1 cellular context compared by ENCODE assay signal in the genomic region with DNA sequence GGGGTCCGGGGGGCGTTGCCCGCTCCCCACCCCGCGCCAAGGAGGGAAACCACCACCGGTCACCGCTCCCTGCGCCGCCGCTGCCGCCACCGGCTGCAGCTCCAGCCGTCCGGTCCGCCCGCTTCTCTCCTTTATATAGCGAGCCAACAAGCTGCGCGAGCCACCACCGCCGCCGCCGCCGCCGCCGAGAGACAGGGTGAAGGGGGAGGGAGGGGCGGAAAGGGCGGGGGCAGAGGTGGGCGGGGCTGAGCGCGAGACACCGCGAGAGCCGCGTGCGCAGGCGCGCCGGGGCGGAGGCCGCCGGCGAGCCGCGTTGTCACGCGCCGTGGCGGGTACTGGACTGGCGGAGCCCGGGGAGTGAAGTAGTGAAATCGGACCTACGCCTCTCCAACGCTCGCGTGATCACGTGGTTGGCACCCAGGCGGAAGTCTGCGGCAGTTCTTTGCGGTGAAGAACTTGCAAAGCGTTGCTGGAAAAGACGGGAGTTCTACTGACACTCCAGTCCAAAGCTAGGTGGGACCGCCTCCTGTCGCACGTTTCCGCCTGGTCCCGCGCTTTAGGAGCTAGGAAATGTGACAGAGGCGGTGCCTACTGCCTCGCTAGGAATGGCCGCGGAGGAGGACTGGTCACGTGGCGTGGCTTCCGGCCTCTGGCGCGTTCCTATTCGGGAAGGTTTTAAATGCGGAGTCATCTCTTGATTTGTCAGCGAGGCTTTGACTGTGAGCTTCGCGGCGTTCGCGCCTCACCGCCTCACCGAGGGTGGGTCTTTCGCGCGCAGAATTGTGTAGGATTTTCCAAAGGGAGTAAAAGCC.
A peak's percentile ranks its signal among the peaks of the same experiment; 100 is the strongest.
TF ChIP-seq lines count a peak whose summit lies in the region.

GTF2A1 (minus strand) TSS at position 193 of the 812 bp plus-strand sequence. CDS start 441 bp downstream, outside the sequence.

TF ChIP-seq in HepG2, 621 proteins besides CTCF, POLR2A, EP300 and RAD21 (continued from another document and continues in another):
- TF ChIP-seq, protein P1, sequence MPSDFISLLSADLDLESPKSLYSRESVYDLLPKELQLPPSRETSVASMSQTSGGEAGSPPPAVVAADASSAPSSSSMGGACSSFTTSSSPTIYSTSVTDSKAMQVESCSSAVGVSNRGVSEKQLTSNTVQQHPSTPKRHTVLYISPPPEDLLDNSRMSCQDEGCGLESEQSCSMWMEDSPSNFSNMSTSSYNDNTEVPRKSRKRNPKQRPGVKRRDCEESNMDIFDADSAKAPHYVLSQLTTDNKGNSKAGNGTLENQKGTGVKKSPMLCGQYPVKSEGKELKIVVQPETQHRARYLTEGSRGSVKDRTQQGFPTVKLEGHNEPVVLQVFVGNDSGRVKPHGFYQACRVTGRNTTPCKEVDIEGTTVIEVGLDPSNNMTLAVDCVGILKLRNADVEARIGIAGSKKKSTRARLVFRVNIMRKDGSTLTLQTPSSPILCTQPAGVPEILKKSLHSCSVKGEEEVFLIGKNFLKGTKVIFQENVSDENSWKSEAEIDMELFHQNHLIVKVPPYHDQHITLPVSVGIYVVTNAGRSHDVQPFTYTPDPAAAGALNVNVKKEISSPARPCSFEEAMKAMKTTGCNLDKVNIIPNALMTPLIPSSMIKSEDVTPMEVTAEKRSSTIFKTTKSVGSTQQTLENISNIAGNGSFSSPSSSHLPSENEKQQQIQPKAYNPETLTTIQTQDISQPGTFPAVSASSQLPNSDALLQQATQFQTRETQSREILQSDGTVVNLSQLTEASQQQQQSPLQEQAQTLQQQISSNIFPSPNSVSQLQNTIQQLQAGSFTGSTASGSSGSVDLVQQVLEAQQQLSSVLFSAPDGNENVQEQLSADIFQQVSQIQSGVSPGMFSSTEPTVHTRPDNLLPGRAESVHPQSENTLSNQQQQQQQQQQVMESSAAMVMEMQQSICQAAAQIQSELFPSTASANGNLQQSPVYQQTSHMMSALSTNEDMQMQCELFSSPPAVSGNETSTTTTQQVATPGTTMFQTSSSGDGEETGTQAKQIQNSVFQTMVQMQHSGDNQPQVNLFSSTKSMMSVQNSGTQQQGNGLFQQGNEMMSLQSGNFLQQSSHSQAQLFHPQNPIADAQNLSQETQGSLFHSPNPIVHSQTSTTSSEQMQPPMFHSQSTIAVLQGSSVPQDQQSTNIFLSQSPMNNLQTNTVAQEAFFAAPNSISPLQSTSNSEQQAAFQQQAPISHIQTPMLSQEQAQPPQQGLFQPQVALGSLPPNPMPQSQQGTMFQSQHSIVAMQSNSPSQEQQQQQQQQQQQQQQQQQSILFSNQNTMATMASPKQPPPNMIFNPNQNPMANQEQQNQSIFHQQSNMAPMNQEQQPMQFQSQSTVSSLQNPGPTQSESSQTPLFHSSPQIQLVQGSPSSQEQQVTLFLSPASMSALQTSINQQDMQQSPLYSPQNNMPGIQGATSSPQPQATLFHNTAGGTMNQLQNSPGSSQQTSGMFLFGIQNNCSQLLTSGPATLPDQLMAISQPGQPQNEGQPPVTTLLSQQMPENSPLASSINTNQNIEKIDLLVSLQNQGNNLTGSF (CRISPR knock-in tag; IDR thresholded peaks at IDR 0.05), result peak; percentile 78; the same call in 1 of the 2 replicates
- TF ChIP-seq KDM6A (CRISPR knock-in tag; IDR thresholded peaks at IDR 0.05; ENCODE audit: low read depth) (no peak), CBX1 (IDR thresholded peaks at IDR 0.05; ENCODE audit: low read depth) (peak; percentile 44), HMGXB4 (CRISPR knock-in tag; IDR thresholded peaks at IDR 0.05; ENCODE audit: borderline replicate concordance in 1 of 2, low read depth in 1 of 2) (peak; percentile 66 to 78; a peak in 3 of 4 replicates), BCL6 (CRISPR knock-in tag; IDR thresholded peaks at IDR 0.05) (peak; percentile 10; the same call in 1 of the 2 replicates), SATB2 (CRISPR knock-in tag; IDR thresholded peaks at IDR 0.05) (peak; percentile 92), ZSCAN21 (CRISPR knock-in tag; IDR thresholded peaks at IDR 0.05; ENCODE audit: borderline replicate concordance) (peak; percentile 47; the same call in 1 of the 2 replicates), STAT5B (CRISPR knock-in tag; IDR thresholded peaks at IDR 0.05) (0 out of 2 replicates have a peak, but pooled peaks have one; percentile 17), HOXA3 (CRISPR knock-in tag; IDR thresholded peaks at IDR 0.05) (peak; percentile 93), GABPB1 (CRISPR knock-in tag; IDR thresholded peaks at IDR 0.05) (peak; percentile 87), CHD4 (IDR thresholded peaks at IDR 0.05; ENCODE audit: borderline replicate concordance, low read length) (no peak), ZNF337 (CRISPR knock-in tag; IDR thresholded peaks at IDR 0.05; ENCODE audit: borderline replicate concordance, low read depth) (0 out of 2 replicates have a peak, but pooled peaks have one; percentile 61), ZNF256 (CRISPR knock-in tag; conservative IDR thresholded peaks at IDR 0.05) (peak; percentile 56; the same call in 1 of the 2 replicates), ZNF790 (CRISPR knock-in tag; IDR thresholded peaks at IDR 0.05; ENCODE audit: borderline replicate concordance) (no peak; the same call in 1 of the 2 replicates), ZNF124 (CRISPR knock-in tag; IDR thresholded peaks at IDR 0.05) (no peak), E2F5 (CRISPR knock-in tag; conservative IDR thresholded peaks at IDR 0.05) (peak; percentile 64; the same call in 1 of the 2 replicates), KDM1A (CRISPR knock-in tag; IDR thresholded peaks at IDR 0.05) (no peak), FOXC1 (CRISPR knock-in tag; IDR thresholded peaks at IDR 0.05; ENCODE audit: borderline replicate concordance) (peak; percentile 90), PREB (CRISPR knock-in tag; IDR thresholded peaks at IDR 0.05) (no peak; the same call in 1 of the 2 replicates), ZNF143 (CRISPR knock-in tag; IDR thresholded peaks at IDR 0.05) (peak; percentile 46), ELF1 (CRISPR knock-in tag; IDR thresholded peaks at IDR 0.05) (peak; percentile 97), ZNF367 (CRISPR knock-in tag; IDR thresholded peaks at IDR 0.05; ENCODE audit: borderline replicate concordance) (no peak; the same call in none of the 2 replicates), HDAC2 (CRISPR knock-in tag; IDR thresholded peaks at IDR 0.05) (peak; percentile 29; the same call in 1 of the 2 replicates), RXRA (CRISPR knock-in tag; IDR thresholded peaks at IDR 0.05) (peak; percentile 49; the same call in 1 of the 2 replicates), TEAD3 (CRISPR knock-in tag; optimal IDR thresholded peaks at IDR 0.05; ENCODE audit: borderline replicate concordance) (peak; percentile 58), ZNF205 (CRISPR knock-in tag; IDR thresholded peaks at IDR 0.05) (0 out of 2 replicates have a peak, but pooled peaks have one; percentile 58), HOXD1 (CRISPR knock-in tag; IDR thresholded peaks at IDR 0.05) (0 out of 2 replicates have a peak, but pooled peaks have one; percentile 7), GMEB1 (CRISPR knock-in tag; IDR thresholded peaks at IDR 0.05; ENCODE audit: borderline replicate concordance) (peak; percentile 94), POLR2AphosphoS2 (IDR thresholded peaks at IDR 0.05; ENCODE audit: low read depth, low read length) (no peak; the same call in 1 of the 2 replicates), AGO2 (optimal IDR thresholded peaks at IDR 0.05; ENCODE audit: low read depth, low read length) (peak; percentile 43), CEBPG (CRISPR knock-in tag; IDR thresholded peaks at IDR 0.05) (no peak; the same call in 1 of the 2 replicates), ZNF567 (CRISPR knock-in tag; IDR thresholded peaks at IDR 0.05; ENCODE audit: borderline replicate concordance) (0 out of 2 replicates have a peak, but pooled peaks have one; percentile 81), ZNF20 (CRISPR knock-in tag; IDR thresholded peaks at IDR 0.05) (peak; percentile 92; the same call in 1 of the 2 replicates), ZBTB8A (CRISPR knock-in tag; IDR thresholded peaks at IDR 0.05; ENCODE audit: borderline replicate concordance, low read depth) (0 out of 2 replicates have a peak, but pooled peaks have one; percentile 36), REXO4 (CRISPR knock-in tag; IDR thresholded peaks at IDR 0.05; ENCODE audit: borderline replicate concordance) (no peak), NFYB (CRISPR knock-in tag; IDR thresholded peaks at IDR 0.05) (peak; percentile 66; the same call in 1 of the 2 replicates)
- TF ChIP-seq, protein P2, sequence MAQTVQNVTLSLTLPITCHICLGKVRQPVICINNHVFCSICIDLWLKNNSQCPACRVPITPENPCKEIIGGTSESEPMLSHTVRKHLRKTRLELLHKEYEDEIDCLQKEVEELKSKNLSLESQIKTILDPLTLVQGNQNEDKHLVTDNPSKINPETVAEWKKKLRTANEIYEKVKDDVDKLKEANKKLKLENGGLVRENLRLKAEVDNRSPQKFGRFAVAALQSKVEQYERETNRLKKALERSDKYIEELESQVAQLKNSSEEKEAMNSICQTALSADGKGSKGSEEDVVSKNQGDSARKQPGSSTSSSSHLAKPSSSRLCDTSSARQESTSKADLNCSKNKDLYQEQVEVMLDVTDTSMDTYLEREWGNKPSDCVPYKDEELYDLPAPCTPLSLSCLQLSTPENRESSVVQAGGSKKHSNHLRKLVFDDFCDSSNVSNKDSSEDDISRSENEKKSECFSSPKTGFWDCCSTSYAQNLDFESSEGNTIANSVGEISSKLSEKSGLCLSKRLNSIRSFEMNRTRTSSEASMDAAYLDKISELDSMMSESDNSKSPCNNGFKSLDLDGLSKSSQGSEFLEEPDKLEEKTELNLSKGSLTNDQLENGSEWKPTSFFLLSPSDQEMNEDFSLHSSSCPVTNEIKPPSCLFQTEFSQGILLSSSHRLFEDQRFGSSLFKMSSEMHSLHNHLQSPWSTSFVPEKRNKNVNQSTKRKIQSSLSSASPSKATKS (CRISPR knock-in tag; IDR thresholded peaks at IDR 0.05), result 0 out of 2 replicates have a peak, but pooled peaks have one; percentile 77
- TF ChIP-seq, protein P3, sequence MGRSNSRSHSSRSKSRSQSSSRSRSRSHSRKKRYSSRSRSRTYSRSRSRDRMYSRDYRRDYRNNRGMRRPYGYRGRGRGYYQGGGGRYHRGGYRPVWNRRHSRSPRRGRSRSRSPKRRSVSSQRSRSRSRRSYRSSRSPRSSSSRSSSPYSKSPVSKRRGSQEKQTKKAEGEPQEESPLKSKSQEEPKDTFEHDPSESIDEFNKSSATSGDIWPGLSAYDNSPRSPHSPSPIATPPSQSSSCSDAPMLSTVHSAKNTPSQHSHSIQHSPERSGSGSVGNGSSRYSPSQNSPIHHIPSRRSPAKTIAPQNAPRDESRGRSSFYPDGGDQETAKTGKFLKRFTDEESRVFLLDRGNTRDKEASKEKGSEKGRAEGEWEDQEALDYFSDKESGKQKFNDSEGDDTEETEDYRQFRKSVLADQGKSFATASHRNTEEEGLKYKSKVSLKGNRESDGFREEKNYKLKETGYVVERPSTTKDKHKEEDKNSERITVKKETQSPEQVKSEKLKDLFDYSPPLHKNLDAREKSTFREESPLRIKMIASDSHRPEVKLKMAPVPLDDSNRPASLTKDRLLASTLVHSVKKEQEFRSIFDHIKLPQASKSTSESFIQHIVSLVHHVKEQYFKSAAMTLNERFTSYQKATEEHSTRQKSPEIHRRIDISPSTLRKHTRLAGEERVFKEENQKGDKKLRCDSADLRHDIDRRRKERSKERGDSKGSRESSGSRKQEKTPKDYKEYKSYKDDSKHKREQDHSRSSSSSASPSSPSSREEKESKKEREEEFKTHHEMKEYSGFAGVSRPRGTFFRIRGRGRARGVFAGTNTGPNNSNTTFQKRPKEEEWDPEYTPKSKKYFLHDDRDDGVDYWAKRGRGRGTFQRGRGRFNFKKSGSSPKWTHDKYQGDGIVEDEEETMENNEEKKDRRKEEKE (IDR thresholded peaks at IDR 0.05), result no peak
- TF ChIP-seq, protein P4, sequence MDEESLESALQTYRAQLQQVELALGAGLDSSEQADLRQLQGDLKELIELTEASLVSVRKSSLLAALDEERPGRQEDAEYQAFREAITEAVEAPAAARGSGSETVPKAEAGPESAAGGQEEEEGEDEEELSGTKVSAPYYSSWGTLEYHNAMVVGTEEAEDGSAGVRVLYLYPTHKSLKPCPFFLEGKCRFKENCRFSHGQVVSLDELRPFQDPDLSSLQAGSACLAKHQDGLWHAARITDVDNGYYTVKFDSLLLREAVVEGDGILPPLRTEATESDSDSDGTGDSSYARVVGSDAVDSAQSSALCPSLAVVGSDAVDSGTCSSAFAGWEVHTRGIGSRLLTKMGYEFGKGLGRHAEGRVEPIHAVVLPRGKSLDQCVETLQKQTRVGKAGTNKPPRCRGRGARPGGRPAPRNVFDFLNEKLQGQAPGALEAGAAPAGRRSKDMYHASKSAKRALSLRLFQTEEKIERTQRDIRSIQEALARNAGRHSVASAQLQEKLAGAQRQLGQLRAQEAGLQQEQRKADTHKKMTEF (CRISPR knock-in tag; IDR thresholded peaks at IDR 0.05), result peak; percentile 70
